9 cellular contexts compared by ENCODE assay signal in the genomic region with DNA sequence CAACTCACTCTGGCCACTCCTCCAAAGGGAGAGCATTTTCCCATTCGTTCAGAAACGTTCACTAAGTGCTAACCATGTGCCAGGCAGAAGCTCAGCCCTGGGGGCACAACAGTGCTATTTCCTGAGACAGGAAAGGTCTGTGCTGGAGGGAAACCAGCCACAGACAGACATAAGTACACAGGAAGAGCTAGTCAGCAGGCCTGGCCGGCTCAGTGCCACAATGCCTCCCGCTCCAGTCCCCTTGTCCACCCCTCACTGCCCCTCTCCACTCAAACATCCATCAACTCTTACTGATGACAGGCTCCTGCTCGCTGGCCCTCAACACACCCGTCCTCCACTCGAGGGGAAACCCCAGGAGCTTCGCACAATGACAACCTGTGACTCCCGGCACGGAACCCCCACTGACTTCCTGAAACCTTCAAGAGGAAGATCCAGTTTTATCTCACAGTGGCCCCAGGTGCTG. TPM values are rescaled to one million over a fixed set of nuclear protein-coding genes. Genes with fewer than 3 reads are reported as not detected.
DNase-seq lines count a peak whose midpoint lies in the region; ATAC-seq and TF ChIP-seq lines count a peak whose summit lies in the region.
"Had no signal": no experiment of that assay in that cellular context is flagged by ENCODE, and none has a peak within 500 bp of the region (broad histone marks: within the 10 kb centered on the region; RNA-seq: fewer than 3 reads in every experiment).

No MANE protein-coding gene starts in this region.

- CTCF ChIA-PET in activated CD8-positive, alpha-beta memory T cell treated with anti-CD3 and anti-CD28 coated beads, Interleukin-2, amount 10 ng/mL, durations not matched to agents 7 days and 5 days (lab: Charles Lee): interaction anchor here (0.6 kb wide), 1 partner anchor 12 kb away, joined by 3 read pairs; a partner anchor contains a TSS

- no peaks in the 10 kb centered on the region for H3K27me3 Mint-ChIP-seq in activated CD8-positive, alpha-beta memory T cell treated with anti-CD3 and anti-CD28 coated beads, Interleukin-2, amount 10 ng/mL, durations not matched to agents 7 days and 5 days

- no peak for DNase-seq in activated CD8-positive, alpha-beta memory T cell treated with anti-CD3 and anti-CD28 coated beads, Interleukin-2, amount 10 ng/mL, durations not matched to agents 7 days and 5 days
- DNase-seq in activated CD8-positive, alpha-beta memory T cell treated with anti-CD3 and anti-CD28 coated beads for 24 hours: no peak
- DNase-seq in stimulated activated effector memory CD8-positive, alpha-beta T cell treated with anti-CD3 and anti-CD28 coated beads, Interleukin-12 subunit alpha, Interleukin-12 subunit beta, amount 100 ng/mL, for 72 hours (ENCODE audit: low spot score in 2 of 2): no peak
- DNase-seq in NCI-H510A treated with DMSO at 0.1 percent for 48 hours (lab: John Stamatoyannopoulos, UW) (no peak), NCI-H524 (lab: John Stamatoyannopoulos, UW) (no peak)
- DNase-seq: NCI-H1092 had no signal

- no peak for ATAC-seq in activated CD8-positive, alpha-beta memory T cell treated with anti-CD3 and anti-CD28 coated beads, Interleukin-2, amount 10 ng/mL, durations not matched to agents 7 days and 5 days
- peak; percentile 42 for ATAC-seq in esophagus mucosa
- peak; percentile 46 for ATAC-seq in stimulated activated effector memory CD8-positive, alpha-beta T cell treated with anti-CD3 and anti-CD28 coated beads, Interleukin-12 subunit alpha, Interleukin-12 subunit beta, amount 100 ng/mL, for 72 hours
- ATAC-seq in GM19463 (IDR thresholded peaks at IDR 0.05; ENCODE audit: unreplicated experiment): no peak

- no peaks in the 10 kb centered on the region for H3K9me3 Mint-ChIP-seq in activated CD8-positive, alpha-beta memory T cell treated with anti-CD3 and anti-CD28 coated beads, Interleukin-2, amount 10 ng/mL, durations not matched to agents 7 days and 5 days (ENCODE audit: low read depth)
- no peaks in the 10 kb centered on the region for H3K9me3 Mint-ChIP-seq in stimulated activated effector memory CD8-positive, alpha-beta T cell treated with anti-CD3 and anti-CD28 coated beads, Interleukin-12 subunit alpha, Interleukin-12 subunit beta, amount 100 ng/mL, for 72 hours

- H3K4me3 Mint-ChIP-seq in activated CD8-positive, alpha-beta memory T cell treated with anti-CD3 and anti-CD28 coated beads, Interleukin-2, amount 10 ng/mL, durations not matched to agents 7 days and 5 days: no peak overlapping the region
- H3K4me3 Mint-ChIP-seq in stimulated activated effector memory CD8-positive, alpha-beta T cell treated with anti-CD3 and anti-CD28 coated beads, Interleukin-12 subunit alpha, Interleukin-12 subunit beta, amount 100 ng/mL, for 72 hours: no peak overlapping the region

- peaks cover 60% of the 10 kb centered on the region for H3K36me3 Mint-ChIP-seq in activated CD8-positive, alpha-beta memory T cell treated with anti-CD3 and anti-CD28 coated beads, Interleukin-2, amount 10 ng/mL, durations not matched to agents 7 days and 5 days
- H3K36me3 Mint-ChIP-seq in stimulated activated effector memory CD8-positive, alpha-beta T cell treated with anti-CD3 and anti-CD28 coated beads, Interleukin-12 subunit alpha, Interleukin-12 subunit beta, amount 100 ng/mL, for 72 hours: peaks cover 100% of the 10 kb centered on the region

- peak overlapping the region; percentile 73 for H3K27ac Mint-ChIP-seq in activated CD8-positive, alpha-beta memory T cell treated with anti-CD3 and anti-CD28 coated beads, Interleukin-2, amount 10 ng/mL, durations not matched to agents 7 days and 5 days
- H3K27ac Mint-ChIP-seq in stimulated activated effector memory CD8-positive, alpha-beta T cell treated with anti-CD3 and anti-CD28 coated beads, Interleukin-12 subunit alpha, Interleukin-12 subunit beta, amount 100 ng/mL, for 72 hours: peak overlapping the region; percentile 85

- H3K4me1 Mint-ChIP-seq in activated CD8-positive, alpha-beta memory T cell treated with anti-CD3 and anti-CD28 coated beads, Interleukin-2, amount 10 ng/mL, durations not matched to agents 7 days and 5 days: peaks cover 22% of the 10 kb centered on the region
- H3K4me1 Mint-ChIP-seq in stimulated activated effector memory CD8-positive, alpha-beta T cell treated with anti-CD3 and anti-CD28 coated beads, Interleukin-12 subunit alpha, Interleukin-12 subunit beta, amount 100 ng/mL, for 72 hours: peaks cover 17% of the 10 kb centered on the region

TF ChIP-seq in PFSK-1, 5 proteins besides CTCF, POLR2A, EP300 and RAD21:
- TF ChIP-seq TAF1 (IDR thresholded peaks at IDR 0.05; ENCODE audit: borderline replicate concordance, insufficient read depth, low read length) (no peak), FOXP2 (optimal IDR thresholded peaks at IDR 0.05; ENCODE audit: borderline replicate concordance, extremely low read depth, extremely low read length, insufficient read depth) (peak; percentile 99), SIN3A (IDR thresholded peaks at IDR 0.05; ENCODE audit: borderline replicate concordance, insufficient read depth, low read length) (no peak), POLR2AphosphoS5 (IDR thresholded peaks at IDR 0.05; ENCODE audit: low read depth, low read length) (no peak)
- TF ChIP-seq, protein P1, sequence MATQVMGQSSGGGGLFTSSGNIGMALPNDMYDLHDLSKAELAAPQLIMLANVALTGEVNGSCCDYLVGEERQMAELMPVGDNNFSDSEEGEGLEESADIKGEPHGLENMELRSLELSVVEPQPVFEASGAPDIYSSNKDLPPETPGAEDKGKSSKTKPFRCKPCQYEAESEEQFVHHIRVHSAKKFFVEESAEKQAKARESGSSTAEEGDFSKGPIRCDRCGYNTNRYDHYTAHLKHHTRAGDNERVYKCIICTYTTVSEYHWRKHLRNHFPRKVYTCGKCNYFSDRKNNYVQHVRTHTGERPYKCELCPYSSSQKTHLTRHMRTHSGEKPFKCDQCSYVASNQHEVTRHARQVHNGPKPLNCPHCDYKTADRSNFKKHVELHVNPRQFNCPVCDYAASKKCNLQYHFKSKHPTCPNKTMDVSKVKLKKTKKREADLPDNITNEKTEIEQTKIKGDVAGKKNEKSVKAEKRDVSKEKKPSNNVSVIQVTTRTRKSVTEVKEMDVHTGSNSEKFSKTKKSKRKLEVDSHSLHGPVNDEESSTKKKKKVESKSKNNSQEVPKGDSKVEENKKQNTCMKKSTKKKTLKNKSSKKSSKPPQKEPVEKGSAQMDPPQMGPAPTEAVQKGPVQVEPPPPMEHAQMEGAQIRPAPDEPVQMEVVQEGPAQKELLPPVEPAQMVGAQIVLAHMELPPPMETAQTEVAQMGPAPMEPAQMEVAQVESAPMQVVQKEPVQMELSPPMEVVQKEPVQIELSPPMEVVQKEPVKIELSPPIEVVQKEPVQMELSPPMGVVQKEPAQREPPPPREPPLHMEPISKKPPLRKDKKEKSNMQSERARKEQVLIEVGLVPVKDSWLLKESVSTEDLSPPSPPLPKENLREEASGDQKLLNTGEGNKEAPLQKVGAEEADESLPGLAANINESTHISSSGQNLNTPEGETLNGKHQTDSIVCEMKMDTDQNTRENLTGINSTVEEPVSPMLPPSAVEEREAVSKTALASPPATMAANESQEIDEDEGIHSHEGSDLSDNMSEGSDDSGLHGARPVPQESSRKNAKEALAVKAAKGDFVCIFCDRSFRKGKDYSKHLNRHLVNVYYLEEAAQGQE (IDR thresholded peaks at IDR 0.05; ENCODE audit: insufficient read depth in 1 of 2, low read depth in 2 of 2, low read length in 2 of 2): peak in 1 of 2 experiments; percentile 67; a peak in 1 of 4 replicates

RNA-seq across cellular contexts. Expression of a gene that starts 11.3 kb away (rescaled TPM):
- 1 to 10 TPM in 1 of 2 experiments, under 1 TPM in 1; 0.82 to 2.1 TPM for total RNA-seq in activated CD8-positive, alpha-beta memory T cell treated with anti-CD3 and anti-CD28 coated beads, Interleukin-2, amount 10 ng/mL, durations not matched to agents 7 days and 5 days
- polyA plus RNA-seq in PFSK-1 (2012; ENCODE audit: insufficient read length, low read depth): 7.3 TPM
- total RNA-seq in esophagus mucosa: 0.32 TPM

RNA-seq across cellular contexts. Expression of a gene that starts 48.2 kb away (rescaled TPM):
- 100 to 1,000 TPM; 157 to 221 TPM for total RNA-seq in activated CD8-positive, alpha-beta memory T cell treated with anti-CD3 and anti-CD28 coated beads, Interleukin-2, amount 10 ng/mL, durations not matched to agents 7 days and 5 days
- polyA plus RNA-seq in PFSK-1 (2012; ENCODE audit: insufficient read length, low read depth): 28.7 TPM
- total RNA-seq in esophagus mucosa: 25.2 TPM

RNA-seq across cellular contexts. Expression of a gene that starts 48.5 kb away (rescaled TPM):
- total RNA-seq in activated CD8-positive, alpha-beta memory T cell treated with anti-CD3 and anti-CD28 coated beads, Interleukin-2, amount 10 ng/mL, durations not matched to agents 7 days and 5 days: 10 to 100 TPM; 12.3 to 13.1 TPM
- 18.7 TPM for polyA plus RNA-seq in PFSK-1 (2012; ENCODE audit: insufficient read length, low read depth)
- total RNA-seq in esophagus mucosa: 2.4 TPM

Comparison
In these comparisons a context has a peak if more than half of its experiments do, and no peak if none do; other contexts are left out.
1. ATAC-seq: peak in esophagus mucosa (single experiment) and stimulated activated effector memory CD8-positive, alpha-beta T cell treated with anti-CD3 and anti-CD28 coated beads, Interleukin-12 subunit alpha, Interleukin-12 subunit beta, amount 100 ng/mL, for 72 hours (single experiment); none in activated CD8-positive, alpha-beta memory T cell treated with anti-CD3 and anti-CD28 coated beads, Interleukin-2, amount 10 ng/mL, durations not matched to agents 7 days and 5 days (single experiment) and GM19463 (single experiment).